In the genomic region with DNA sequence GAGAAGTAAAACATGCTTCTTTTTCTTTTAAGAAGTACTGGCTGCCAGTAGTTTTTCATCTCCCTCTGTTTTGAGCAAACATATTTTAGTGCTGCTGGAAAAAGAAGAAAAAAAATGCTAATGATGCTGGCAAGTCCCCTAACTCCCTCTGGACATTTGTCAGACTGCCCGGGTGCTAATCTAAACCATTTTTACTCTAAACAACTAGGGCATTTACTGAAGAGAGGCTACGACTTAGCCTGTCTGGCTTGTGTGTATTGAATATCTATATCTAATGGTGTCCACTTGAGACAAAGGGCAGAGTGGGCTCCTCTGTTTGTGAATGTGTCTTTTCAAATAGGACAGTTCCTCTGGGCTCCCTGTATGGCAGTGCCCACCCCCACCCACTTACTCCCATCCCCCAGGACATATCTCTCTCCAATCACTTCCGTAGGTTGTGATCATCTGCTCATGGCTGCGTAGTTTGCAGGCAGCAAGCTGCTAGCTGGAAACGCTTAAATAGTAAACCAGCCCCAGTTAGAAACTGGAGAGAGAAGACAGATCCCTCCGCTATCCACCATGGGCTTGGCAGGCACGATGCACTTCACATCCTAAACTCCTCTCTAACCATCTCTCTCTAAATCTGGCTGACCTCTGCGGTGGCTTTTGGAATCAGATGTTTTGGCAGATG, we compare ENCODE assay signal across 1 cellular context.
TF ChIP-seq lines count a peak whose summit lies in the region.

No MANE protein-coding gene starts in this region.

TF ChIP-seq in IMR-90, 13 proteins besides CTCF, POLR2A, EP300 and RAD21:
- TF ChIP-seq NFE2L2 (IDR thresholded peaks at IDR 0.05; ENCODE audit: low read depth, low read length) (no peak), CEBPB (IDR thresholded peaks at IDR 0.05; ENCODE audit: low read depth, low read length) (no peak)
- TF ChIP-seq, protein P1, sequence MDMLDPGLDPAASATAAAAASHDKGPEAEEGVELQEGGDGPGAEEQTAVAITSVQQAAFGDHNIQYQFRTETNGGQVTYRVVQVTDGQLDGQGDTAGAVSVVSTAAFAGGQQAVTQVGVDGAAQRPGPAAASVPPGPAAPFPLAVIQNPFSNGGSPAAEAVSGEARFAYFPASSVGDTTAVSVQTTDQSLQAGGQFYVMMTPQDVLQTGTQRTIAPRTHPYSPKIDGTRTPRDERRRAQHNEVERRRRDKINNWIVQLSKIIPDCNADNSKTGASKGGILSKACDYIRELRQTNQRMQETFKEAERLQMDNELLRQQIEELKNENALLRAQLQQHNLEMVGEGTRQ (IDR thresholded peaks at IDR 0.05; ENCODE audit: low read depth, low read length): peak; percentile 16; the same call in 1 of the 2 replicates
